Comparison of ENCODE assay signal across 1 cellular context in genomic region chrX:120560842-120561633, GRCh38.
TF ChIP-seq lines count a peak whose summit lies in the region.

Gene CUL4B, minus strand, starts transcription at chrX:120560962. Its CDS starts 324 bp downstream, at chrX:120560638.

TF ChIP-seq in H1, 55 proteins besides CTCF, POLR2A, EP300 and RAD21:
- TF ChIP-seq TEAD4 (IDR thresholded peaks at IDR 0.05; ENCODE audit: low read depth, low read length), result no peak
- TF ChIP-seq SP4 (IDR thresholded peaks at IDR 0.05; ENCODE audit: low read length), result no peak
- TF ChIP-seq GTF2F1 (IDR thresholded peaks at IDR 0.05; ENCODE audit: borderline replicate concordance, low read depth, low read length), result no peak
- peak; percentile 75; the same call in 1 of the 2 replicates for TF ChIP-seq CHD2 (IDR thresholded peaks at IDR 0.05; ENCODE audit: low read length)
- peak; percentile 78 for TF ChIP-seq MAX (IDR thresholded peaks at IDR 0.05)
- peak; percentile 36 for TF ChIP-seq KDM4A (IDR thresholded peaks at IDR 0.05; ENCODE audit: low read depth, low read length, severe bottlenecking)
- peak; percentile 44 for TF ChIP-seq POLR2AphosphoS5 (IDR thresholded peaks at IDR 0.05; ENCODE audit: low read depth, low read length)
- peak; percentile 20; the same call in 1 of the 2 replicates for TF ChIP-seq TBP (IDR thresholded peaks at IDR 0.05; ENCODE audit: low read depth, low read length)
- no peak for TF ChIP-seq SP2 (IDR thresholded peaks at IDR 0.05; ENCODE audit: low read length)
- no peak for TF ChIP-seq CHD1 (IDR thresholded peaks at IDR 0.05; ENCODE audit: low read depth, low read length)
- peak; percentile 67; the same call in 1 of the 2 replicates for TF ChIP-seq USF2 (IDR thresholded peaks at IDR 0.05; ENCODE audit: low read length)
- peak; percentile 76 for TF ChIP-seq PHF8 (conservative IDR thresholded peaks at IDR 0.05; ENCODE audit: low read depth, low read length)
- TF ChIP-seq CREB1 (IDR thresholded peaks at IDR 0.05), result peak; percentile 5; the same call in 1 of the 2 replicates
- TF ChIP-seq TAF7 (optimal IDR thresholded peaks at IDR 0.05; ENCODE audit: borderline replicate concordance, low read depth, low read length), result no peak
- no peak for TF ChIP-seq CBX8 (IDR thresholded peaks at IDR 0.05; ENCODE audit: borderline replicate concordance, low read depth, low read length)
- no peak for TF ChIP-seq RNF2 (IDR thresholded peaks at IDR 0.05; ENCODE audit: borderline replicate concordance, low read depth, low read length, missing control alignments, poor library complexity, severe bottlenecking)
- TF ChIP-seq SIN3A (conservative IDR thresholded peaks at IDR 0.05 in 1 of 2, IDR thresholded peaks at IDR 0.05 in 1 of 2; ENCODE audit: low read depth in 1 of 2, low read length in 2 of 2), result peak in 1 of 2 experiments; percentile 18; a peak in 2 of 4 replicates
- peak; percentile 49; the same call in 1 of the 2 replicates for TF ChIP-seq TAF1 (IDR thresholded peaks at IDR 0.05; ENCODE audit: low read depth, low read length)
- TF ChIP-seq YY1 (IDR thresholded peaks at IDR 0.05; ENCODE audit: low read depth, low read length), result peak; percentile 85
- 0 out of 2 replicates have a peak, but pooled peaks have one; percentile 17 for TF ChIP-seq SP1 (IDR thresholded peaks at IDR 0.05; ENCODE audit: low read depth, low read length)
- TF ChIP-seq EGR1 (IDR thresholded peaks at IDR 0.05; ENCODE audit: borderline replicate concordance, low read depth, low read length), result peak; percentile 78; the same call in 1 of the 2 replicates
- TF ChIP-seq ATF2 (IDR thresholded peaks at IDR 0.05; ENCODE audit: low read length), result no peak
